In genomic region chr12:43226151-43226550, GRCh38 we compare ENCODE assay signal across 17 cellular contexts.
"Had no signal": no experiment of that assay in that cellular context is flagged by ENCODE, and none has a peak within 500 bp of the region (broad histone marks: within the 10 kb centered on the region; RNA-seq: fewer than 3 reads in every experiment).

No MANE protein-coding gene starts in this region.

- H3K4me3 Mint-ChIP-seq: memory B cell, mesothelial cell of epicardium, natural killer cell, neural crest cell had no signal

- H3K9me3 Mint-ChIP-seq: memory B cell had no signal

- ATAC-seq: left cardiac atrium, lower lobe of right lung, natural killer cell had no signal

- H3K4me1 Mint-ChIP-seq: memory B cell, natural killer cell had no signal

- H3K27ac Mint-ChIP-seq: memory B cell, mesothelial cell of epicardium, natural killer cell had no signal

- DNase-seq: dorsolateral prefrontal cortex; effector CD8-positive, alpha-beta T cell; foreskin melanocyte; head of caudate nucleus; kidney; left cardiac atrium; left ventricle myocardium inferior; lower lobe of right lung; natural killer cell; ovary; small intestine; stimulated activated CD4-positive, alpha-beta T cell treated with anti-CD3 and anti-CD28 coated beads, Interleukin-12 subunit alpha, Interleukin-12 subunit beta, amount 100 ng/mL, for 4 hours; stimulated activated naive CD4-positive, alpha-beta T cell treated with Interleukin-2 at 50 U/mL for 16 hours; trophoblast cell had no signal
